ENCODE assay signal across 22 cellular contexts in the genomic region with DNA sequence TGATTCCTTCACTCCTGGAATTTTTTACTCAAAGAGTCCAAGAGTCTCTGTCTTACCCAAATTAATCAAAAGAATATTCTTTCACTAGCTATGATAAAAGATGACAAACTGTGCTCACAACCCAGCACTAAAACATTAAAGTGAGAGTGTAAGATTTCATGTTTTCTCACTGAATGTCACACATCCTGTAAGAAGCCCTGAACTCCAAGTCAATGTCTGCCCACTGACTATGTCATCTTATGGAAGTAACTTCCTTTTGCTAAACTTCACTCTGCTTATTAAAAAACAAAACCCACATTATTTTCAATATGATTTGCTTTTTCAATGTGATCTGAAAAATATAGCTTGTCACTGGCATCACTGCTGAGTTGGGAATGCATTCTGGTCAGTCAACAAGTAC.
"Had no signal": no experiment of that assay in that cellular context is flagged by ENCODE, and none has a peak within 500 bp of the region (broad histone marks: within the 10 kb centered on the region; RNA-seq: fewer than 3 reads in every experiment).

No MANE protein-coding gene starts in this region.

- H3K4me3 Mint-ChIP-seq: activated T-cell treated with anti-CD3 and anti-CD28 coated beads, Interleukin-2, amount 50 U/mL, for 4 hours; naive thymus-derived CD8-positive, alpha-beta T cell had no signal

- H3K27ac ChIP-seq: adrenal gland, esophagus muscularis mucosa, gastroesophageal sphincter, heart right ventricle, left ventricle myocardium inferior, thoracic aorta, upper lobe of right lung, VCaP had no signal

- H3K27me3 Mint-ChIP-seq: naive thymus-derived CD8-positive, alpha-beta T cell had no signal

- H3K4me3 ChIP-seq: adrenal gland, esophagus muscularis mucosa, gastroesophageal sphincter, heart right ventricle, left ventricle myocardium inferior, mucosa of descending colon, smooth muscle cell, thoracic aorta, upper lobe of right lung had no signal

- H3K27me3 ChIP-seq: adrenal gland, esophagus muscularis mucosa, gastroesophageal sphincter, heart right ventricle, upper lobe of right lung had no signal

- DNase-seq: activated CD4-positive, alpha-beta T cell treated with anti-CD3 and anti-CD28 coated beads, Interleukin-2, amount 50 U/mL, for 4 hours; activated CD4-positive, CD25-positive, alpha-beta regulatory T cell treated with anti-CD3 and anti-CD28 coated beads, Interleukin-2, amount 50 U/mL, for 72 hours; activated gamma-delta T cell; activated T-cell treated with anti-CD3 and anti-CD28 coated beads, Interleukin-2, amount 50 U/mL, for 4 hours; cerebellar nuclear complex; cortex of kidney; heart right ventricle; left ventricle myocardium inferior; mammary epithelial cell; mucosa of descending colon; naive thymus-derived CD8-positive, alpha-beta T cell; SIG-M5; stimulated activated CD4-positive, alpha-beta T cell treated with anti-CD3 and anti-CD28 coated beads, Interleukin-4, amount 100 ng/mL, for 1 hour; T-helper 1 cell; upper lobe of right lung had no signal

- H3K9me3 Mint-ChIP-seq: activated T-cell treated with anti-CD3 and anti-CD28 coated beads, Interleukin-2, amount 50 U/mL, for 4 hours; naive thymus-derived CD8-positive, alpha-beta T cell had no signal

- ATAC-seq: activated T-cell treated with anti-CD3 and anti-CD28 coated beads, Interleukin-2, amount 50 U/mL, for 4 hours; gastroesophageal sphincter; heart right ventricle; mucosa of descending colon; naive thymus-derived CD8-positive, alpha-beta T cell; sciatic nerve; upper lobe of right lung had no signal

- H3K9me3 ChIP-seq: adrenal gland, esophagus muscularis mucosa, gastroesophageal sphincter, heart right ventricle, left ventricle myocardium inferior, mucosa of descending colon, thoracic aorta, upper lobe of right lung had no signal
